In genomic region chr5:111472579-111472978, GRCh38 we compare ENCODE assay signal across 11 cellular contexts. TPM values are rescaled to one million over a fixed set of nuclear protein-coding genes. Genes with fewer than 3 reads are reported as not detected.
A peak's percentile ranks its signal among the peaks of the same experiment; 100 is the strongest.
DNase-seq lines count a peak whose midpoint lies in the region; ATAC-seq and TF ChIP-seq lines count a peak whose summit lies in the region.
"Had no signal": no experiment of that assay in that cellular context is flagged by ENCODE, and none has a peak within 500 bp of the region (broad histone marks: within the 10 kb centered on the region; RNA-seq: fewer than 3 reads in every experiment).

No MANE protein-coding gene starts in this region.

- H3K4me3 Mint-ChIP-seq in T-cell, result no peak overlapping the region
- no peak overlapping the region for H3K4me3 Mint-ChIP-seq in activated CD4-positive, alpha-beta T cell treated with anti-CD3 and anti-CD28 coated beads, Interleukin-2, amount 10 ng/mL, durations not matched to agents 7 days and 5 days
- H3K4me3 Mint-ChIP-seq: B cell had no signal

- no peaks in the 10 kb centered on the region for H3K27me3 Mint-ChIP-seq in T-cell
- H3K27me3 Mint-ChIP-seq in activated CD4-positive, alpha-beta T cell treated with anti-CD3 and anti-CD28 coated beads, Interleukin-2, amount 10 ng/mL, durations not matched to agents 7 days and 5 days, result no peaks in the 10 kb centered on the region
- H3K27me3 Mint-ChIP-seq: B cell had no signal

- H3K36me3 ChIP-seq in left ventricle myocardium inferior (no peaks in the 10 kb centered on the region), aorta (ENCODE audit: control insufficient read depth in 1 of 2, insufficient read depth in 2 of 2, low read length in 1 of 2) (no peaks in the 10 kb centered on the region)
- H3K36me3 ChIP-seq: Peyer's patch had no signal

- peak overlapping the region; percentile 47 to 73 for H3K27ac Mint-ChIP-seq in T-cell
- no peak overlapping the region for H3K27ac Mint-ChIP-seq in activated CD4-positive, alpha-beta T cell treated with anti-CD3 and anti-CD28 coated beads, Interleukin-2, amount 10 ng/mL, durations not matched to agents 7 days and 5 days
- H3K27ac Mint-ChIP-seq: B cell had no signal

- H3K9me3 Mint-ChIP-seq in T-cell, result no peaks in the 10 kb centered on the region
- peaks cover 9% of the 10 kb centered on the region for H3K9me3 Mint-ChIP-seq in activated CD4-positive, alpha-beta T cell treated with anti-CD3 and anti-CD28 coated beads, Interleukin-2, amount 10 ng/mL, durations not matched to agents 7 days and 5 days

- H3K27ac ChIP-seq in left ventricle myocardium inferior (replicated peaks) (no peak overlapping the region), aorta (ENCODE audit: low read depth in 1 of 2, low read length in 2 of 2) (no peak overlapping the region)
- H3K27ac ChIP-seq: Peyer's patch had no signal

- DNase-seq in Right ventricle myocardium superior (no peak), left ventricle myocardium inferior (no peak), T-cell (no peak), aorta (no peak), NCI-H2196 treated with DMSO at 0.1 percent for 48 hours (lab: John Stamatoyannopoulos, UW; ENCODE audit: unreplicated experiment) (no peak)
- no peak for DNase-seq in central memory CD4-positive, alpha-beta T cell
- no peak for DNase-seq in activated CD4-positive, alpha-beta T cell treated with anti-CD3 and anti-CD28 coated beads, Interleukin-2, amount 10 ng/mL, durations not matched to agents 7 days and 5 days
- DNase-seq: cortex of kidney, Peyer's patch had no signal

- H3K4me3 ChIP-seq in left ventricle myocardium inferior (no peak overlapping the region), aorta (ENCODE audit: low read length in 2 of 2) (no peak overlapping the region)
- H3K4me3 ChIP-seq: Peyer's patch had no signal

- H3K27me3 ChIP-seq in left ventricle myocardium inferior (ENCODE audit: low read depth) (no peaks in the 10 kb centered on the region), aorta (ENCODE audit: control insufficient read depth in 1 of 2, insufficient read depth in 2 of 2, low read length in 1 of 2) (no peaks in the 10 kb centered on the region)
- H3K27me3 ChIP-seq: Peyer's patch had no signal

- H3K4me1 Mint-ChIP-seq in T-cell, result peaks cover 0 to 2% (median 2%) of the 10 kb centered on the region in 3 donors
- no peaks in the 10 kb centered on the region for H3K4me1 Mint-ChIP-seq in activated CD4-positive, alpha-beta T cell treated with anti-CD3 and anti-CD28 coated beads, Interleukin-2, amount 10 ng/mL, durations not matched to agents 7 days and 5 days

- H3K4me1 ChIP-seq in left ventricle myocardium inferior, result no peaks in the 10 kb centered on the region
- H3K4me1 ChIP-seq in aorta (ENCODE audit: control insufficient read depth in 1 of 2, insufficient read depth in 2 of 2, low read length in 2 of 2), result no peaks in the 10 kb centered on the region
- H3K4me1 ChIP-seq: Peyer's patch had no signal

- POLR2A ChIA-PET in T-cell (lab: Charles Lee), result interaction anchor here in 1 of 2 donors (1.1 kb wide), 1 partner anchor 12 kb away, joined by 4 read pairs; no protein-coding TSS in a partner anchor
- POLR2A ChIA-PET in activated CD4-positive, alpha-beta T cell treated with anti-CD3 and anti-CD28 coated beads, Interleukin-2, amount 10 ng/mL, durations not matched to agents 7 days and 5 days (lab: Charles Lee), result no interaction called here

- ATAC-seq in Right ventricle myocardium superior (ENCODE audit: poor library complexity) (peak; percentile 58), HG03025 (IDR thresholded peaks at IDR 0.05; ENCODE audit: low FRiP score, unreplicated experiment) (peak; percentile 76), T-cell (replicated peaks in 1 of 4) (peak in 2 of 4 experiments; percentile 26 to 35), aorta (ENCODE audit: low FRiP score) (peak; percentile 50)

- intact Hi-C loops in Right ventricle myocardium superior (cut with DNase I), result no loop called here
- intact Hi-C loops in left ventricle myocardium inferior (cut with micrococcal nuclease), result no loop called here
- intact Hi-C loops in aorta (cut with DNase I), result no loop called here

- 80 to 82% methylated on average over 3 of the region's 3 CpGs for WGBS in aorta, 2 donors

- H3K9me3 ChIP-seq in left ventricle myocardium inferior (replicated peaks) (no peaks in the 10 kb centered on the region), aorta (ENCODE audit: control insufficient read depth, low read length) (no peaks in the 10 kb centered on the region)
- H3K9me3 ChIP-seq: Peyer's patch had no signal

- TF ChIP-seq CTCF in left ventricle myocardium inferior (IDR thresholded peaks at IDR 0.05; ENCODE audit: borderline replicate concordance), result no peak

- peaks cover 39% of the 10 kb centered on the region for H3K36me3 Mint-ChIP-seq in T-cell
- peaks cover 38% of the 10 kb centered on the region for H3K36me3 Mint-ChIP-seq in activated CD4-positive, alpha-beta T cell treated with anti-CD3 and anti-CD28 coated beads, Interleukin-2, amount 10 ng/mL, durations not matched to agents 7 days and 5 days (ENCODE audit: low read depth)

- CTCF ChIA-PET in T-cell (lab: Charles Lee), result no interaction called here
- CTCF ChIA-PET in activated CD4-positive, alpha-beta T cell treated with anti-CD3 and anti-CD28 coated beads, Interleukin-2, amount 10 ng/mL, durations not matched to agents 7 days and 5 days (lab: Charles Lee), result interaction anchor here (1.5 kb wide), 3 partner anchors 9 to 36 kb away, joined by 3 to 4 read pairs (median 3); no protein-coding TSS in a partner anchor

RNA-seq across cellular contexts. Expression of gene STARD4, which starts 39.8 kb away (rescaled TPM):
- total RNA-seq in Right ventricle myocardium superior (2.0 TPM), left ventricle myocardium inferior (5.6 TPM), T-cell (10 to 100 TPM; 10.2 to 16.5 (median 12.0) TPM), aorta (10 to 100 TPM; 13.6 to 16.8 TPM)
- polyA plus RNA-seq in aorta, result 1 to 10 TPM; 2.3 to 7.5 TPM
- 10 to 100 TPM; 33.7 to 37.4 TPM for total RNA-seq in activated CD4-positive, alpha-beta T cell treated with anti-CD3 and anti-CD28 coated beads, Interleukin-2, amount 10 ng/mL, durations not matched to agents 7 days and 5 days
